Comparison of ENCODE assay signal across 9 cellular contexts in the genomic region with DNA sequence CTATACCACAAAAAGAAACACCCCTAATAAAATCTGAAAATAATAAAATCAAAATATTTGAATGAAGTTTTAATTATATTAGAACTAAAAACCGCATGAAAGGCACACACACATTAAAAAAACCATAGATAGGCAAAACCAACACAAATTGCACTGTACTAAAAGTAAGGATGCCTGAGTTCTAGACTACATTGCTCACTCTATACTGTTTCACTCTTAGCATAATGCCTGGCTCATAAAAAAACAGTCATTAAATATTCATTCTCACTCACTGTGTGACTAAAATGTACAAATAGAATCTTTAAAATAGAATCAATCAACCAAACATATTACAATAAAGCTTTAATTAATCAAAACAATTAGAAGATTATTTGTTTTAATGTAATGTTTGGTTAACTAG.
"Had no signal": no experiment of that assay in that cellular context is flagged by ENCODE, and none has a peak within 500 bp of the region (broad histone marks: within the 10 kb centered on the region; RNA-seq: fewer than 3 reads in every experiment).

No MANE protein-coding gene starts in this region.

- DNase-seq: GM23248, GOT3, H7, H9, HCEC 1CT, HFFc6 had no signal

- H3K9ac ChIP-seq: GM23248 had no signal

- H3K27ac ChIP-seq: GM23248 had no signal

- ATAC-seq: HCT116 had no signal

- H3K36me3 ChIP-seq: HAP-1 had no signal

- H2AFZ ChIP-seq: GM23248, GM23338 had no signal

- H3K4me3 ChIP-seq: GM23248, HAP-1 had no signal
